Comparison of ENCODE assay signal across 9 cellular contexts in the genomic region with DNA sequence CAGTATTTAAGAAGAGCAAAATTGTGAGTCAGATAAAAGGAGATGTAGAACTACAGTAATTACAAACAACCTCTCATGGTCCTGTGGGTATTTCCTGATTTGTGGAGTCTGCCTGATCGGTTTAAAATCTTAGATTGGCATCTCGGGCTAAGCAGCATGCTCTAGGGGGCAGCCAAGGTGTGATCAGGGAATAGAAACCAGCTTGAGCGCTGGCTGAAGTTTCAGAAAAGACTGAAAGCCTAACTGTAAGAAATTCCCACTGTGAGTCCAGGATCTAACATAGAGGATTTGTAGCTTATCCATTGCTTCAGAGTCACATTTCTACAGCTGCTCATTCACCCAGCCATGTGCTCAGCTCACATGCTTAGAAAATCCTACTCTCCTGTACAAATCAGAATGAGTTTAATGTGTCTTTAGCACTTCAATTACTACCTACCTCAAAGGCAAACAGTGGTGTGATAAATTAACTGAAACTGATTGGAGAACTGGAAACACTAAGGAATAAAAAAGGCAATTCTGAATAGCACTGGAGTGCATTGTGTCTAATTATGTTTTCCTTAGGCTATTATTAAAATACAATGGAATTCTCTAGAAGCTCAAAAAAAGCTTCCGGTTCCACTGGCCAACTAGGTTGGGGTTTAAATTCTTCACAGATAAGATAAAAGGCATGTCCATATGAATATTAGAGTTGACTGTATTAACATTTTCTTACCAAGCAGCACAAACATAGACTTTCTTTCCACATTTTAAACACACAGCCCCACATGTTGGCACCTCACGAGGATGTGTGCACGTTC.
DNase-seq lines count a peak whose midpoint lies in the region; ATAC-seq and TF ChIP-seq lines count a peak whose summit lies in the region.
"Had no signal": no experiment of that assay in that cellular context is flagged by ENCODE, and none has a peak within 500 bp of the region (broad histone marks: within the 10 kb centered on the region; RNA-seq: fewer than 3 reads in every experiment).

No MANE protein-coding gene starts in this region.

- CTCF ChIA-PET in Calu3 (lab: Charles Lee) (no interaction called here), SK-N-SH (lab: Yijun Ruan, JAX) (interaction anchor here (0.8 to 1.7 kb wide), 7 partner anchors 10 to 313 kb away, joined by 3 to 10 read pairs (median 3); no protein-coding TSS in a partner anchor)

- H3K4me1 Mint-ChIP-seq in Calu3 (ENCODE audit: low read depth, unreplicated experiment) (no peaks in the 10 kb centered on the region), HFFc6 (ENCODE audit: low read depth) (peaks cover 8% of the 10 kb centered on the region; the same call in 1 of the 2 replicates), mesothelial cell of epicardium (peaks cover 9% of the 10 kb centered on the region)
- H3K4me1 Mint-ChIP-seq in activated T-cell treated with anti-CD3 and anti-CD28 coated beads, Interleukin-2, amount 50 U/mL, for 72 hours (ENCODE audit: low read depth): no peaks in the 10 kb centered on the region

- H3K27me3 Mint-ChIP-seq in Calu3 (ENCODE audit: unreplicated experiment) (no peaks in the 10 kb centered on the region), HFFc6 (ENCODE audit: insufficient read depth) (no peaks in the 10 kb centered on the region; the same call in 1 of the 2 replicates), mesothelial cell of epicardium (ENCODE audit: low read depth) (no peaks in the 10 kb centered on the region)
- H3K27me3 Mint-ChIP-seq in activated T-cell treated with anti-CD3 and anti-CD28 coated beads, Interleukin-2, amount 50 U/mL, for 72 hours (ENCODE audit: low read depth): no peaks in the 10 kb centered on the region
- H3K27me3 Mint-ChIP-seq: dendritic cell treated with granulocyte-macrophage colony-stimulating factor and Interleukin-4, amounts not matched to agents 40 ng/mL and 50 ng/mL, for 4 days had no signal

- no peak for TF ChIP-seq CTCF in Calu3 (IDR thresholded peaks at IDR 0.05; ENCODE audit: unreplicated experiment)
- peak; percentile 34 for TF ChIP-seq CTCF in HFFc6 (IDR thresholded peaks at IDR 0.05)
- peak; percentile 32 for TF ChIP-seq CTCF in SK-N-SH (IDR thresholded peaks at IDR 0.05)
- peak; percentile 18 for TF ChIP-seq CTCF in lung (IDR thresholded peaks at IDR 0.05; ENCODE audit: control extremely low read depth, extremely low read depth)
- TF ChIP-seq CTCF in mesothelial cell of epicardium (IDR thresholded peaks at IDR 0.05; ENCODE audit: unreplicated experiment): no peak

- no peaks in the 10 kb centered on the region for H3K79me2 ChIP-seq in SK-N-SH (ENCODE audit: insufficient read depth)

- H4K20me1 ChIP-seq in SK-N-SH (ENCODE audit: insufficient read depth): no peaks in the 10 kb centered on the region

- 92% methylated on average over 6 of the region's 6 CpGs for WGBS in SK-N-SH (ENCODE audit: low lambda C conversion rate)
- 55 to 57% methylated on average over 6 of the region's 6 CpGs for WGBS in lung, 2 donors

- H3K4me2 ChIP-seq in SK-N-SH: no peak overlapping the region

- H3K4me1 ChIP-seq in SK-N-SH (ENCODE audit: control insufficient read depth in 1 of 2, insufficient read depth in 2 of 2, low read depth in 1 of 2, low read length in 1 of 2) (peaks cover 0 to 16% of the 10 kb centered on the region in 2 experiments; a peak in 1 of 4 replicates), lung (ENCODE audit: control insufficient read depth in 2 of 2, insufficient read depth in 2 of 2, low read length in 2 of 2) (peaks cover 0 to 4% of the 10 kb centered on the region in 2 donors)

- no peak for TF ChIP-seq EP300 in SK-N-SH (IDR thresholded peaks at IDR 0.05; ENCODE audit: borderline replicate concordance in 1 of 2, low read depth in 1 of 2, low read length in 1 of 2)

- H3K36me3 Mint-ChIP-seq in Calu3 (ENCODE audit: insufficient read depth, unreplicated experiment) (peaks cover 13% of the 10 kb centered on the region), HFFc6 (ENCODE audit: low read depth) (no peaks in the 10 kb centered on the region; the same call in 1 of the 2 replicates), mesothelial cell of epicardium (peaks cover 30% of the 10 kb centered on the region)
- H3K36me3 Mint-ChIP-seq in activated T-cell treated with anti-CD3 and anti-CD28 coated beads, Interleukin-2, amount 50 U/mL, for 72 hours (ENCODE audit: insufficient read depth in 2 of 2): peaks cover 4 to 5% of the 10 kb centered on the region in 2 donors

- H3K9me3 Mint-ChIP-seq in Calu3 (ENCODE audit: low read depth, unreplicated experiment) (no peaks in the 10 kb centered on the region), HFFc6 (peaks cover 4% of the 10 kb centered on the region; the same call in 1 of the 2 replicates), mesothelial cell of epicardium (peaks cover 26% of the 10 kb centered on the region)
- peaks cover 0 to 8% of the 10 kb centered on the region in 2 donors for H3K9me3 Mint-ChIP-seq in activated T-cell treated with anti-CD3 and anti-CD28 coated beads, Interleukin-2, amount 50 U/mL, for 72 hours

- H3F3A ChIP-seq in SK-N-SH (replicated peaks; ENCODE audit: insufficient read depth): no peaks in the 10 kb centered on the region

- H3K36me3 ChIP-seq in SK-N-SH (replicated peaks in 1 of 2; ENCODE audit: control insufficient read depth in 1 of 2, insufficient read depth in 2 of 2, low read length in 1 of 2): peaks cover 15 to 44% of the 10 kb centered on the region in 2 experiments
- H3K36me3 ChIP-seq in lung (ENCODE audit: control insufficient read depth in 2 of 2, insufficient read depth in 2 of 2, low read length in 2 of 2): peaks cover 10 to 18% of the 10 kb centered on the region in 2 donors

- POLR2A ChIA-PET in SK-N-SH (lab: Yijun Ruan, JAX): no interaction called here

- H2AFZ ChIP-seq in SK-N-SH (ENCODE audit: low read depth): no peak overlapping the region

- peak overlapping the region in 1 of 2 experiments; percentile 23; a peak in 2 of 4 replicates for H3K27ac ChIP-seq in SK-N-SH (ENCODE audit: low read depth in 2 of 2, low read length in 1 of 2)
- H3K27ac ChIP-seq in lung (ENCODE audit: low read depth in 1 of 2, low read length in 1 of 2): no peak overlapping the region

- H3K9me3 ChIP-seq in SK-N-SH (no peaks in the 10 kb centered on the region), lung (ENCODE audit: control insufficient read depth in 2 of 2, insufficient read depth in 1 of 2, low read length in 1 of 2) (peaks cover 0 to 1% of the 10 kb centered on the region in 2 donors)

- no peak overlapping the region for H3K4me3 ChIP-seq in SK-N-SH (ENCODE audit: low read depth in 2 of 2, low read length in 1 of 2)
- no peak overlapping the region for H3K4me3 ChIP-seq in lung

- BruUV-seq in Calu3 (replicated peaks; lab: Mats Ljungman, UMichigan): no TSS peak

- ATAC-seq in lung (ENCODE audit: insufficient read depth, low FRiP score): no peak
- no peak for ATAC-seq in activated T-cell treated with anti-CD3 and anti-CD28 coated beads, Interleukin-2, amount 50 U/mL, for 72 hours (replicated peaks in 1 of 2)

- peak; percentile 32; the same call in 1 of the 2 replicates for TF ChIP-seq RAD21 in SK-N-SH (IDR thresholded peaks at IDR 0.05; ENCODE audit: low read length)

- H3K4me3 Mint-ChIP-seq in Calu3 (ENCODE audit: low read depth, unreplicated experiment) (no peak overlapping the region), HFFc6 (no peak overlapping the region), mesothelial cell of epicardium (no peak overlapping the region)
- H3K4me3 Mint-ChIP-seq in activated T-cell treated with anti-CD3 and anti-CD28 coated beads, Interleukin-2, amount 50 U/mL, for 72 hours: no peak overlapping the region
- H3K4me3 Mint-ChIP-seq: dendritic cell treated with granulocyte-macrophage colony-stimulating factor and Interleukin-4, amounts not matched to agents 40 ng/mL and 50 ng/mL, for 4 days had no signal

- H3K27ac Mint-ChIP-seq in Calu3 (ENCODE audit: unreplicated experiment): no peak overlapping the region
- H3K27ac Mint-ChIP-seq in HFFc6: no peak overlapping the region
- H3K27ac Mint-ChIP-seq in mesothelial cell of epicardium: no peak overlapping the region
- no peak overlapping the region for H3K27ac Mint-ChIP-seq in activated T-cell treated with anti-CD3 and anti-CD28 coated beads, Interleukin-2, amount 50 U/mL, for 72 hours
- H3K27ac Mint-ChIP-seq: dendritic cell treated with granulocyte-macrophage colony-stimulating factor and Interleukin-4, amounts not matched to agents 40 ng/mL and 50 ng/mL, for 4 days had no signal

- no peaks in the 10 kb centered on the region for H3K9me2 ChIP-seq in SK-N-SH

- H3K9ac ChIP-seq in SK-N-SH: no peak overlapping the region

- peak; percentile 9 for DNase-seq in Calu3
- no peak for DNase-seq in HFFc6
- no peak for DNase-seq in SK-N-SH
- no peak for DNase-seq in lung (ENCODE audit: low spot score)
- DNase-seq in mesothelial cell of epicardium (ENCODE audit: low spot score in 2 of 2, unreplicated experiment in 2 of 2): no peak
- DNase-seq in activated T-cell treated with anti-CD3 and anti-CD28 coated beads, Interleukin-2, amount 50 U/mL, for 72 hours: no peak
- no peak for DNase-seq in OCI-M1 (lab: John Stamatoyannopoulos, UW)
- no peak for DNase-seq in NCI-H2107 treated with DMSO at 0.1 percent for 48 hours (lab: John Stamatoyannopoulos, UW; ENCODE audit: unreplicated experiment)

- intact Hi-C loops in Calu3 (cut with micrococcal nuclease; ENCODE audit: unreplicated experiment): no loop called here

- H3K27me3 ChIP-seq in SK-N-SH (ENCODE audit: insufficient read depth): no peaks in the 10 kb centered on the region
- H3K27me3 ChIP-seq in lung (ENCODE audit: control insufficient read depth, insufficient read depth): no peaks in the 10 kb centered on the region

Comparison
In these comparisons a context has a peak if more than half of its experiments do, and no peak if none do; other contexts are left out.
1. CTCF ChIP-seq: peak in HFFc6 (single experiment), SK-N-SH (single experiment) and lung (single experiment); none in Calu3 (single experiment) and mesothelial cell of epicardium (single experiment).